ENCODE assay signal across 11 cellular contexts in genomic region chr4:104964387-104965175, GRCh38.
DNase-seq lines count a peak whose midpoint lies in the region; ATAC-seq and TF ChIP-seq lines count a peak whose summit lies in the region.
"Had no signal": no experiment of that assay in that cellular context is flagged by ENCODE, and none has a peak within 500 bp of the region (broad histone marks: within the 10 kb centered on the region; RNA-seq: fewer than 3 reads in every experiment).

No MANE protein-coding gene starts in this region.

- CTCF ChIA-PET in RWPE1 (lab: Yijun Ruan, JAX), result no interaction called here

- intact Hi-C loops in sciatic nerve (cut with DNase I), result no loop called here

- no peak for TF ChIP-seq CTCF in GM10266 (IDR thresholded peaks at IDR 0.05; ENCODE audit: control insufficient read depth, insufficient read depth, low read depth, missing control alignments)
- TF ChIP-seq CTCF in RWPE1 (conservative IDR thresholded peaks at IDR 0.05; ENCODE audit: low read depth), result no peak

- ATAC-seq in GM18511 (IDR thresholded peaks at IDR 0.05; ENCODE audit: unreplicated experiment), result peak; percentile 48
- peak; percentile 42 for ATAC-seq in GM19395 (IDR thresholded peaks at IDR 0.05; ENCODE audit: unreplicated experiment)
- peak; percentile 40 for ATAC-seq in HG02763 (IDR thresholded peaks at IDR 0.05; ENCODE audit: unreplicated experiment)
- peak; percentile 38 for ATAC-seq in HG03521 (IDR thresholded peaks at IDR 0.05; ENCODE audit: unreplicated experiment)
- no peak for ATAC-seq in sciatic nerve
- ATAC-seq: activated T-cell treated with anti-CD3 and anti-CD28 coated beads, Interleukin-2, amount 50 U/mL, for 4 hours had no signal

- POLR2A ChIA-PET in RWPE1 (lab: Yijun Ruan, JAX; ENCODE audit: low non-redundant PET), result no interaction called here

- DNase-seq in GM10266 (ENCODE audit: extremely low spot score) (no peak), RWPE1 (ENCODE audit: low spot score) (no peak), SK-N-DZ (ENCODE audit: low spot score) (no peak), sciatic nerve (ENCODE audit: low spot score) (no peak)
- DNase-seq: activated T-cell treated with anti-CD3 and anti-CD28 coated beads, Interleukin-2, amount 50 U/mL, for 4 hours; DND-41; mammary epithelial cell had no signal

- H3K27ac ChIP-seq in RWPE1, result no peak overlapping the region
